16 cellular contexts compared by ENCODE assay signal in the genomic region with DNA sequence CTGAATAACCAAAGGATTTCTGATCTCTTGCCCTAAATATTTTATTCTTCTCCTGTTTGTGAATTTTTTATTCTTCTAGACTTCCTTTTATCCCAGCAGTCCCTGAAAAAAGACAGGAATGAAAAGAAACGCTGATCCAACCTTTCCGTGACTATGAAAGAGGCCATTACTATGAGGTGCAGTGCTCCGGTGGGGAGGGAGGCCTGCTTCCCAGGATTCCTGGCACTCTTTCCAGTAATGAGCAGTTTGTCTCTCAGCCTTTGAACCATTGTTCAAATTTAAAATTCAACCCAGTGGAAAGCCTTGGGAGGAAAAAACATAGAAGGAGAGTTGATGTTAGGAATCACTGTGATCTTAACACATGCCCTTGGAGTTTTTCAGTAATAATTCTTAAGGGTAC. TPM values are rescaled to one million over a fixed set of nuclear protein-coding genes. Genes with fewer than 3 reads are reported as not detected.
DNase-seq lines count a peak whose midpoint lies in the region; ATAC-seq, FAIRE-seq and TF ChIP-seq lines count a peak whose summit lies in the region.
"Had no signal": no experiment of that assay in that cellular context is flagged by ENCODE, and none has a peak within 500 bp of the region (broad histone marks: within the 10 kb centered on the region; RNA-seq: fewer than 3 reads in every experiment).

No MANE protein-coding gene starts in this region.

- no peak for TF ChIP-seq CTCF in AG10803 (conservative IDR thresholded peaks at IDR 0.05; ENCODE audit: low read length)
- no peak for TF ChIP-seq CTCF in kidney (IDR thresholded peaks at IDR 0.05; ENCODE audit: borderline replicate concordance, extremely low read depth, insufficient read depth)
- no peak for TF ChIP-seq CTCF in mucosa of descending colon (IDR thresholded peaks at IDR 0.05)

- H3K4me1 Mint-ChIP-seq in T-helper 17 cell: peaks cover 52% of the 10 kb centered on the region

- FAIRE-seq in kidney (lab: Jason Lieb, UNC): no peak
- FAIRE-seq: G401.6, GM18507, HTR-8/SVneo had no signal

- intact Hi-C loops in kidney (cut with DNase I): no loop called here
- intact Hi-C loops in sciatic nerve (cut with DNase I): no loop called here
- intact Hi-C loops in mucosa of descending colon (cut with DNase I, micrococcal nuclease): no loop called here

- peak overlapping the region; percentile 7; the same call in 1 of the 2 replicates for H3K4me3 ChIP-seq in AG10803 (ENCODE audit: low read length)
- H3K4me3 ChIP-seq in kidney (ENCODE audit: low read length in 2 of 2): no peak overlapping the region
- H3K4me3 ChIP-seq in mucosa of descending colon: no peak overlapping the region

- DNase-seq in AG10803 (ENCODE audit: low read depth) (peak; percentile 32), T-helper 17 cell (no peak), kidney (no peak), sciatic nerve (ENCODE audit: low spot score) (no peak), mucosa of descending colon (no peak), NCI-H345 (lab: John Stamatoyannopoulos, UW) (no peak), DMS114 treated with DMSO at 0.1 percent for 48 hours (lab: John Stamatoyannopoulos, UW; ENCODE audit: unreplicated experiment) (no peak)
- DNase-seq: activated CD4-positive, alpha-beta T cell treated with anti-CD3 and anti-CD28 coated beads, Interleukin-2, amount 50 U/mL, for 48 hours; activated gamma-delta T cell; C1 segment of cervical spinal cord; stimulated activated CD4-positive, alpha-beta T cell treated with anti-CD3 and anti-CD28 coated beads, Interleukin-4, amount 100 ng/mL, for 24 hours had no signal

- H3K27ac ChIP-seq in kidney (ENCODE audit: low read depth in 2 of 2, low read length in 2 of 2): peak overlapping the region; percentile 33 to 52

- H3K27ac Mint-ChIP-seq in T-helper 17 cell: peak overlapping the region; percentile 32
- H3K27ac Mint-ChIP-seq: stimulated activated naive CD8-positive, alpha-beta T cell treated with anti-CD3 and anti-CD28 coated beads, Interleukin-15, Interleukin-2, amounts not matched to agents 100 ng/mL and 50 ng/mL, for 24 hours had no signal

- H3K9me3 ChIP-seq in T-helper 17 cell (ENCODE audit: control insufficient read depth, low read length, poor library complexity, severe bottlenecking): no peaks in the 10 kb centered on the region
- no peaks in the 10 kb centered on the region for H3K9me3 ChIP-seq in kidney (ENCODE audit: control insufficient read depth in 1 of 2, low read length in 2 of 2)
- H3K9me3 ChIP-seq in mucosa of descending colon: no peaks in the 10 kb centered on the region

- no peak overlapping the region for H3K4me3 Mint-ChIP-seq in T-helper 17 cell
- H3K4me3 Mint-ChIP-seq: stimulated activated naive CD8-positive, alpha-beta T cell treated with anti-CD3 and anti-CD28 coated beads, Interleukin-15, Interleukin-2, amounts not matched to agents 100 ng/mL and 50 ng/mL, for 24 hours had no signal

- H3K36me3 Mint-ChIP-seq in T-helper 17 cell (ENCODE audit: low read depth): peaks cover 9% of the 10 kb centered on the region

- peaks cover 6 to 11% of the 10 kb centered on the region in 2 donors for H3K4me1 ChIP-seq in kidney (ENCODE audit: control insufficient read depth in 1 of 2, insufficient read depth in 1 of 2, low read depth in 1 of 2, low read length in 2 of 2)
- H3K4me1 ChIP-seq in mucosa of descending colon (ENCODE audit: low read depth): peaks cover 34% of the 10 kb centered on the region

- H3K27me3 Mint-ChIP-seq in T-helper 17 cell: no peaks in the 10 kb centered on the region
- H3K27me3 Mint-ChIP-seq: stimulated activated naive CD8-positive, alpha-beta T cell treated with anti-CD3 and anti-CD28 coated beads, Interleukin-15, Interleukin-2, amounts not matched to agents 100 ng/mL and 50 ng/mL, for 24 hours had no signal

- H3K36me3 ChIP-seq in kidney (ENCODE audit: control insufficient read depth in 1 of 2, insufficient read depth in 2 of 2, low read length in 2 of 2): no peaks in the 10 kb centered on the region
- peaks cover 4% of the 10 kb centered on the region for H3K36me3 ChIP-seq in mucosa of descending colon (ENCODE audit: low read depth)

- ATAC-seq in T-helper 17 cell (no peak), sciatic nerve (peak; percentile 31), mucosa of descending colon (no peak), GM21360 (IDR thresholded peaks at IDR 0.05; ENCODE audit: unreplicated experiment) (no peak)

- no peak overlapping the region for H3K9ac ChIP-seq in kidney (ENCODE audit: low read length in 2 of 2)

RNA-seq across cellular contexts. Expression of a gene that starts 5.9 kb away (rescaled TPM):
- total RNA-seq in T-helper 17 cell (100 to 1,000 TPM; 123 to 145 TPM), kidney (11.0 TPM), sciatic nerve (10.9 TPM), mucosa of descending colon (10 to 100 TPM; 15.4 to 16.7 (median 16.4) TPM)
- 3.9 TPM for polyA plus RNA-seq in kidney (ENCODE audit: insufficient read depth, low read depth, low replicate concordance)

Comparison
In these comparisons a context has a peak if more than half of its experiments do, and no peak if none do; other contexts are left out.
1. RNA of a gene that starts 5.9 kb away (total RNA-seq): 123 to 145 TPM in T-helper 17 cell; 15.4 to 16.7 TPM in mucosa of descending colon, 11.0 TPM in kidney (single experiment) and 10.9 TPM in sciatic nerve (single experiment); every median in the first group is over 4 times any median in the second.